ENCODE assay signal across 17 cellular contexts in genomic region chr2:191626497-191627151, GRCh38. TPM values are rescaled to one million over a fixed set of nuclear protein-coding genes. Genes with fewer than 3 reads are reported as not detected.
DNase-seq lines count a peak whose midpoint lies in the region; ATAC-seq and TF ChIP-seq lines count a peak whose summit lies in the region.
"Had no signal": no experiment of that assay in that cellular context is flagged by ENCODE, and none has a peak within 500 bp of the region (broad histone marks: within the 10 kb centered on the region; RNA-seq: fewer than 3 reads in every experiment).

No MANE protein-coding gene starts in this region.

- H3K9me2 ChIP-seq in GM23248 (ENCODE audit: insufficient read depth): no peaks in the 10 kb centered on the region

- in situ Hi-C loops in GM23248 (cut with MboI): no loop called here

- H3K4me3 ChIP-seq in GM23248 (no peak overlapping the region), fibroblast of the aortic adventitia (ENCODE audit: low read depth, low read length) (no peak overlapping the region)
- H3K4me3 ChIP-seq: heart left ventricle, sigmoid colon had no signal

- H3K36me3 Mint-ChIP-seq in stimulated activated naive B cell treated with anti-CD40 and anti-IgM and Interleukin-4, amounts not matched to agents 10 μg/mL and 1 μg/mL and 100 μg/mL, for 72 hours: no peaks in the 10 kb centered on the region
- H3K36me3 Mint-ChIP-seq: WTC11 had no signal

- no peaks in the 10 kb centered on the region for H3K36me3 ChIP-seq in GM23248 (ENCODE audit: low read depth)
- H3K36me3 ChIP-seq: heart left ventricle, sigmoid colon had no signal

- no peaks in the 10 kb centered on the region for H3K9me3 ChIP-seq in GM23248 (ENCODE audit: low read depth)
- H3K9me3 ChIP-seq: heart left ventricle, sigmoid colon had no signal

- H3K27ac Mint-ChIP-seq in stimulated activated naive B cell treated with anti-CD40 and anti-IgM and Interleukin-4, amounts not matched to agents 10 μg/mL and 1 μg/mL and 100 μg/mL, for 72 hours: no peak overlapping the region
- H3K27ac Mint-ChIP-seq: nephron progenitor cell, WTC11 had no signal

- no peak overlapping the region for H3K4me3 Mint-ChIP-seq in stimulated activated naive B cell treated with anti-CD40 and anti-IgM and Interleukin-4, amounts not matched to agents 10 μg/mL and 1 μg/mL and 100 μg/mL, for 72 hours
- H3K4me3 Mint-ChIP-seq: CD4-positive, alpha-beta T cell; nephron progenitor cell; WTC11 had no signal

- peaks cover 24 to 46% of the 10 kb centered on the region in 2 donors for H3K4me1 Mint-ChIP-seq in stimulated activated naive B cell treated with anti-CD40 and anti-IgM and Interleukin-4, amounts not matched to agents 10 μg/mL and 1 μg/mL and 100 μg/mL, for 72 hours
- H3K4me1 Mint-ChIP-seq: nephron progenitor cell, WTC11 had no signal

- H3K4me1 ChIP-seq in GM23248 (ENCODE audit: insufficient read depth): peaks cover 28% of the 10 kb centered on the region
- H3K4me1 ChIP-seq: sigmoid colon had no signal

- H3K27ac ChIP-seq in GM23248: peak overlapping the region; percentile 41
- H3K27ac ChIP-seq: heart left ventricle, sigmoid colon had no signal

- no peaks in the 10 kb centered on the region for H4K20me1 ChIP-seq in GM23248 (ENCODE audit: insufficient read depth)

- H3K4me2 ChIP-seq in GM23248 (ENCODE audit: unreplicated experiment): peak overlapping the region; percentile 24

- ATAC-seq in SK-N-SH treated with all-trans-retinoic acid at 6 μM for 48 hours: peak; percentile 65
- ATAC-seq in stimulated activated naive B cell treated with anti-CD40 and anti-IgM and Interleukin-4, amounts not matched to agents 10 μg/mL and 1 μg/mL and 100 μg/mL, for 72 hours (replicated peaks): no peak
- ATAC-seq: heart left ventricle, left lobe of liver, WTC11 had no signal

- no peaks in the 10 kb centered on the region for H3K27me3 Mint-ChIP-seq in stimulated activated naive B cell treated with anti-CD40 and anti-IgM and Interleukin-4, amounts not matched to agents 10 μg/mL and 1 μg/mL and 100 μg/mL, for 72 hours
- H3K27me3 Mint-ChIP-seq: CD4-positive, alpha-beta T cell had no signal

- H2AFZ ChIP-seq in GM23248: no peak overlapping the region

- no peaks in the 10 kb centered on the region for H3K27me3 ChIP-seq in GM23248 (replicated peaks; ENCODE audit: insufficient read depth)
- H3K27me3 ChIP-seq: sigmoid colon had no signal

- H3K9me3 Mint-ChIP-seq in stimulated activated naive B cell treated with anti-CD40 and anti-IgM and Interleukin-4, amounts not matched to agents 10 μg/mL and 1 μg/mL and 100 μg/mL, for 72 hours: no peaks in the 10 kb centered on the region
- H3K9me3 Mint-ChIP-seq: CD4-positive, alpha-beta T cell; nephron progenitor cell; WTC11 had no signal

- DNase-seq in AG08396 (ENCODE audit: low spot score) (peak; percentile 12), GM23248 (peak; percentile 85), fibroblast of the aortic adventitia (ENCODE audit: low read depth) (peak; percentile 73), HPDE6-E6E7 (ENCODE audit: extremely low spot score) (no peak), T1000 (lab: John Stamatoyannopoulos, UW) (no peak)
- DNase-seq in stimulated activated naive B cell treated with anti-CD40 and anti-IgM and Interleukin-4, amounts not matched to agents 10 μg/mL and 1 μg/mL and 100 μg/mL, for 72 hours: no peak
- no peak for DNase-seq in activated T-cell treated with anti-CD3 and anti-CD28 coated beads, Interleukin-2, amount 50 U/mL, for 48 hours
- DNase-seq: amygdala; CD4-positive, alpha-beta T cell; effector CD8-positive, alpha-beta T cell; heart left ventricle; NCI-H187; nephron progenitor cell; sigmoid colon had no signal

- no peaks in the 10 kb centered on the region for H3K79me2 ChIP-seq in GM23248 (ENCODE audit: insufficient read depth)

- no peak for TF ChIP-seq CTCF in fibroblast of the aortic adventitia (IDR thresholded peaks at IDR 0.05; ENCODE audit: insufficient read depth, low read length)

- H3F3A ChIP-seq in GM23248 (ENCODE audit: insufficient read depth): peaks cover 27% of the 10 kb centered on the region

- H3K9ac ChIP-seq in GM23248: no peak overlapping the region

TF ChIP-seq in SK-N-SH treated with all-trans-retinoic acid at 6 μM for 48 hours, 23 proteins besides CTCF, POLR2A, EP300 and RAD21:
- TF ChIP-seq ZFP30 (CRISPR knock-in tag; IDR thresholded peaks at IDR 0.05) (no peak), CREB5 (CRISPR knock-in tag; IDR thresholded peaks at IDR 0.05; ENCODE audit: low read depth) (no peak), ARNTL (CRISPR knock-in tag; IDR thresholded peaks at IDR 0.05; ENCODE audit: borderline replicate concordance, low read depth) (no peak), ZNF70 (CRISPR knock-in tag; IDR thresholded peaks at IDR 0.05) (no peak), ZC3H10 (CRISPR knock-in tag; IDR thresholded peaks at IDR 0.05) (no peak), ISL1 (CRISPR knock-in tag; IDR thresholded peaks at IDR 0.05) (no peak), TOX (CRISPR knock-in tag; IDR thresholded peaks at IDR 0.05; ENCODE audit: borderline replicate concordance) (no peak)

RNA-seq across cellular contexts. Expression of gene NABP1, which starts 51.3 kb away (rescaled TPM):
- total RNA-seq in GM23248 (2014; rRNA removed; shearing (Covaris generic)): 121 and 124 TPM in 2 replicates
- polyA plus RNA-seq in GM23248 (2016; fragmentation: Nextera tagmentation; extraction: Ambion mirVana): 120 and 148 TPM in 2 replicates
- 74.7 and 136 TPM in 2 replicates for total RNA-seq in fibroblast of the aortic adventitia (ENCODE audit: low replicate concordance)

Comparison
In these comparisons a context has a peak if more than half of its experiments do, and no peak if none do; other contexts are left out.
1. DNase-seq: peak in AG08396 (single experiment), GM23248 (single experiment) and fibroblast of the aortic adventitia (single experiment); none in HPDE6-E6E7 (single experiment), stimulated activated naive B cell treated with anti-CD40 and anti-IgM and Interleukin-4, amounts not matched to agents 10 μg/mL and 1 μg/mL and 100 μg/mL, for 72 hours (single experiment), activated T-cell treated with anti-CD3 and anti-CD28 coated beads, Interleukin-2, amount 50 U/mL, for 48 hours (0 of 2) and T1000 (single experiment).